ENCODE assay signal across 16 cellular contexts in genomic region chr3:188581365-188581764, GRCh38.
DNase-seq lines count a peak whose midpoint lies in the region; TF ChIP-seq lines count a peak whose summit lies in the region.
"Had no signal": no experiment of that assay in that cellular context is flagged by ENCODE, and none has a peak within 500 bp of the region (broad histone marks: within the 10 kb centered on the region; RNA-seq: fewer than 3 reads in every experiment).

No MANE protein-coding gene starts in this region.

- in situ Hi-C loops in mammary epithelial cell (cut with MboI; ENCODE audit: low sequenced_read_pairs in 2 of 2): loop anchor here in 1 of 2 donors (25.0 kb wide), 1 partner anchor 844 kb away; the partner anchor contains the start of gene BCL6

- CTCF ChIA-PET in mammary epithelial cell (lab: Charles Lee; ENCODE audit: low non-redundant PET): no interaction called here

- DNase-seq in germinal center (ENCODE audit: low spot score): peak; percentile 8
- no peak for DNase-seq in tibial artery
- DNase-seq in T-helper 2 cell treated with Interferon-gamma antibody and Interleukin-4, amounts not matched to agents 5 μg/mL and 100 μg/mL, for 36 hours (ENCODE audit: low spot score): no peak
- no peak for DNase-seq in mammary epithelial cell
- DNase-seq in Peyer's patch: no peak
- no peak for DNase-seq in SHP77 (lab: John Stamatoyannopoulos, UW)
- DNase-seq: DND-41, KBM-7, NCI-H1694 treated with DMSO at 0.1 percent for 48 hours, NCI-H748 treated with DMSO at 0.1 percent for 48 hours, PC-9 had no signal

- BruUV-seq in mammary epithelial cell (replicated peaks; lab: Mats Ljungman, UMichigan): no TSS peak

- H3K79me2 ChIP-seq in OCI-LY1 (ENCODE audit: insufficient read depth, low read length) (peaks cover 11% of the 10 kb centered on the region), mammary epithelial cell (ENCODE audit: insufficient read depth, low read length) (no peaks in the 10 kb centered on the region)

- no peaks in the 10 kb centered on the region for H3K9me3 Mint-ChIP-seq in T-helper 2 cell treated with Interferon-gamma antibody and Interleukin-4, amounts not matched to agents 5 μg/mL and 100 μg/mL, for 36 hours

- peak overlapping the region; percentile 94 for H3K4me2 ChIP-seq in OCI-LY1 (ENCODE audit: low read length)
- no peak overlapping the region for H3K4me2 ChIP-seq in mammary epithelial cell (ENCODE audit: insufficient read depth, low read depth, low read length)
- H3K4me2 ChIP-seq: PC-9 had no signal

- H4K20me1 ChIP-seq in OCI-LY1 (ENCODE audit: insufficient read depth, low read length) (no peaks in the 10 kb centered on the region), mammary epithelial cell (ENCODE audit: insufficient read depth, low read length) (no peaks in the 10 kb centered on the region)

- H3K9me3 ChIP-seq in OCI-LY1 (ENCODE audit: low read length) (no peaks in the 10 kb centered on the region), muscle layer of colon (ENCODE audit: low read length) (no peaks in the 10 kb centered on the region), tibial artery (no peaks in the 10 kb centered on the region), mammary epithelial cell (replicated peaks; ENCODE audit: insufficient read depth, low read length) (no peaks in the 10 kb centered on the region), Peyer's patch (no peaks in the 10 kb centered on the region)
- H3K9me3 ChIP-seq: HAP-1, SJSA1 had no signal

- TF ChIP-seq POLR2A in Peyer's patch (IDR thresholded peaks at IDR 0.05): no peak

- peaks cover 7% of the 10 kb centered on the region for H3K4me1 Mint-ChIP-seq in T-helper 2 cell treated with Interferon-gamma antibody and Interleukin-4, amounts not matched to agents 5 μg/mL and 100 μg/mL, for 36 hours (ENCODE audit: low read depth)

- H3K36me3 ChIP-seq in OCI-LY1 (ENCODE audit: insufficient read depth, low read length) (peaks cover 18% of the 10 kb centered on the region), muscle layer of colon (ENCODE audit: insufficient read depth, low read length) (no peaks in the 10 kb centered on the region), tibial artery (no peaks in the 10 kb centered on the region), mammary epithelial cell (ENCODE audit: insufficient read depth, low read length) (no peaks in the 10 kb centered on the region), Peyer's patch (no peaks in the 10 kb centered on the region)
- H3K36me3 ChIP-seq: HAP-1 had no signal

- peak overlapping the region; percentile 71 for H3K4me3 ChIP-seq in OCI-LY1 (ENCODE audit: low read depth, low read length, poor library complexity, severe bottlenecking)
- no peak overlapping the region for H3K4me3 ChIP-seq in muscle layer of colon (ENCODE audit: low read depth in 1 of 2, low read length in 2 of 2)
- H3K4me3 ChIP-seq in tibial artery: no peak overlapping the region
- H3K4me3 ChIP-seq in mammary epithelial cell (replicated peaks in 1 of 3; ENCODE audit: insufficient read depth in 1 of 3, low read depth in 2 of 3, low read length in 3 of 3): no peak overlapping the region
- H3K4me3 ChIP-seq in Peyer's patch: no peak overlapping the region
- H3K4me3 ChIP-seq: HAP-1, PC-9, SJSA1 had no signal

- intact Hi-C loops in tibial artery (cut with DNase I; ENCODE audit: low total_unique reads) (no loop called here), mammary epithelial cell (cut with micrococcal nuclease) (no loop called here)

- H2AFZ ChIP-seq in OCI-LY1 (ENCODE audit: low read length): no peak overlapping the region
- no peak overlapping the region for H2AFZ ChIP-seq in mammary epithelial cell (ENCODE audit: low read depth, low read length)
- H2AFZ ChIP-seq: PC-9 had no signal

- H3K9ac ChIP-seq in OCI-LY1 (ENCODE audit: low read length): peak overlapping the region; percentile 88
- H3K9ac ChIP-seq in muscle layer of colon (ENCODE audit: low read length): no peak overlapping the region
- H3K9ac ChIP-seq in mammary epithelial cell (ENCODE audit: insufficient read depth, low read length): no peak overlapping the region

- dilution Hi-C loops in mammary epithelial cell (cut with HindIII; ENCODE audit: low sequenced_read_pairs): no loop called here

- H3K4me3 Mint-ChIP-seq in T-helper 2 cell treated with Interferon-gamma antibody and Interleukin-4, amounts not matched to agents 5 μg/mL and 100 μg/mL, for 36 hours: no peak overlapping the region

- H3K36me3 Mint-ChIP-seq in T-helper 2 cell treated with Interferon-gamma antibody and Interleukin-4, amounts not matched to agents 5 μg/mL and 100 μg/mL, for 36 hours (ENCODE audit: low read depth): no peaks in the 10 kb centered on the region

- H3K4me1 ChIP-seq in OCI-LY1 (ENCODE audit: insufficient read depth, low read length, severe bottlenecking) (peaks cover 95% of the 10 kb centered on the region), muscle layer of colon (ENCODE audit: insufficient read depth, low read length) (peaks cover 55% of the 10 kb centered on the region), tibial artery (peaks cover 0 to 98% (median 55%) of the 10 kb centered on the region in 4 donors), mammary epithelial cell (ENCODE audit: insufficient read depth, low read length) (peaks cover 28% of the 10 kb centered on the region), Peyer's patch (peaks cover 0 to 18% (median 9%) of the 10 kb centered on the region in 4 donors)
- H3K4me1 ChIP-seq: HAP-1 had no signal

- WGBS in mammary epithelial cell (ENCODE audit: low coverage, missing lambda C conversion rate): 100% methylated on average over 4 of the region's 4 CpGs

- no peaks in the 10 kb centered on the region for H3K27me3 Mint-ChIP-seq in T-helper 2 cell treated with Interferon-gamma antibody and Interleukin-4, amounts not matched to agents 5 μg/mL and 100 μg/mL, for 36 hours (ENCODE audit: low read depth)

- no peak for TF ChIP-seq CTCF in OCI-LY1 (IDR thresholded peaks at IDR 0.05; ENCODE audit: low read length)
- no peak for TF ChIP-seq CTCF in tibial artery (IDR thresholded peaks at IDR 0.05)
- TF ChIP-seq CTCF in mammary epithelial cell (conservative IDR thresholded peaks at IDR 0.05 in 1 of 2, IDR thresholded peaks at IDR 0.05 in 1 of 2; ENCODE audit: extremely low read depth in 1 of 2, insufficient read depth in 1 of 2, low read depth in 1 of 2, low read length in 2 of 2): no peak
- no peak for TF ChIP-seq CTCF in Peyer's patch (IDR thresholded peaks at IDR 0.05)

- H3K9me2 ChIP-seq in OCI-LY1 (ENCODE audit: low read depth, low read length): no peaks in the 10 kb centered on the region

- H3K27me3 ChIP-seq in OCI-LY1 (ENCODE audit: insufficient read depth, low read length) (no peaks in the 10 kb centered on the region), muscle layer of colon (ENCODE audit: control insufficient read depth in 1 of 2, insufficient read depth in 2 of 2, low read length in 2 of 2) (no peaks in the 10 kb centered on the region), tibial artery (no peaks in the 10 kb centered on the region), mammary epithelial cell (ENCODE audit: insufficient read depth, low read length) (no peaks in the 10 kb centered on the region), Peyer's patch (no peaks in the 10 kb centered on the region)
- H3K27me3 ChIP-seq: SJSA1 had no signal

- H3K27ac Mint-ChIP-seq in T-helper 2 cell treated with Interferon-gamma antibody and Interleukin-4, amounts not matched to agents 5 μg/mL and 100 μg/mL, for 36 hours: no peak overlapping the region

- no peaks in the 10 kb centered on the region; the same call in 1 of the 2 replicates for H3F3A ChIP-seq in OCI-LY1 (ENCODE audit: insufficient read depth, low read length)

- H3K27ac ChIP-seq in OCI-LY1 (ENCODE audit: low read depth, low read length, poor library complexity, severe bottlenecking) (peak overlapping the region; percentile 90), muscle layer of colon (ENCODE audit: low read depth, low read length) (peak overlapping the region; percentile 12), tibial artery (peak overlapping the region; percentile 68 to 84), mammary epithelial cell (ENCODE audit: insufficient read depth, low read depth, low read length) (no peak overlapping the region), Peyer's patch (no peak overlapping the region)
- H3K27ac ChIP-seq: C4-2B, PC-9, SJSA1 had no signal

Comparison
In these comparisons a context has a peak if more than half of its experiments do, and no peak if none do; other contexts are left out.
1. H3K27ac ChIP-seq: peak in OCI-LY1 (single experiment), muscle layer of colon (single experiment) and tibial artery (2 of 2); none in mammary epithelial cell (single experiment) and Peyer's patch (0 of 4).